In the genomic region with DNA sequence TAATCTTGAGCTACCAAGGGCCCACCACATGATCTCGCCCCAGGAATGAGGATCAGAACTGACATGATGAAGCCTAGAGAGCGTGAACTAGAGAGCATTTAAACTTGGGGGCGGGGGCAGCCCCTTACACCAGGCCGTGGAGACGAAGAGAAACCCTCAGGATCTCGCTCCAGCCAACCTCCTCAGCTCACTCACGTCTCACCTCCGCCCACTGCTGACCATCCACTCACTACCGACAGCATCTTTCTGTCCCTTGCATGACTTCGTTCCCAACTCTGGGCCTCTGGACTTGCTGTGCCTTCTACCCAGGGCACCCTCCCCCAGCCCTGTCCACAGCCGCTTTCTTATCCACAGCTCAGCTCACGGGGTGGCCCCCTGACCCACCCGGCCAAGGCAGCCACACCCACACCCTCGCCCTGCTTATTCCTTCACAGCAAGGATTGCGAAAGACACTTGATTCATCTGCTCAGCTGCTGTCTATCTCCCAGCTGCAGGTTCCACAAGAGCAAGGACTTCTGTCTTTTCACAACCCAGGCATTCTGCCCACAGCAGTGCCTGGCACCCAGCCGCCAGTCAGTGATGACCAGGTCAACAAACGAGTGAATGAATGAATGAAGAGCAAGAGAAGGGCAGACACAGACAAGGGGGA, we compare ENCODE assay signal across 10 cellular contexts. TPM values are rescaled to one million over a fixed set of nuclear protein-coding genes. Genes with fewer than 3 reads are reported as not detected.
A peak's percentile ranks its signal among the peaks of the same experiment; 100 is the strongest.
DNase-seq lines count a peak whose midpoint lies in the region; ATAC-seq and TF ChIP-seq lines count a peak whose summit lies in the region.
"Had no signal": no experiment of that assay in that cellular context is flagged by ENCODE, and none has a peak within 500 bp of the region (broad histone marks: within the 10 kb centered on the region; RNA-seq: fewer than 3 reads in every experiment).

No MANE protein-coding gene starts in this region.

- H3K27ac Mint-ChIP-seq in Caco-2 (ENCODE audit: unreplicated experiment) (peak overlapping the region; percentile 18), GM23338 (no peak overlapping the region; the same call in 1 of the 2 replicates)
- H3K27ac Mint-ChIP-seq in CD4-positive, alpha-beta T cell, result no peak overlapping the region

- no peaks in the 10 kb centered on the region for H3K9me2 ChIP-seq in GM23338 (ENCODE audit: insufficient read depth)

- no peak overlapping the region for H3K4me3 ChIP-seq in Caco-2 (ENCODE audit: low read depth, low read length)
- no peak overlapping the region for H3K4me3 ChIP-seq in GM23338

- H3K27ac ChIP-seq in CD4-positive, alpha-beta T cell (ENCODE audit: low read depth, low read length), result no peak overlapping the region
- no peak overlapping the region for H3K27ac ChIP-seq in GM23338 (ENCODE audit: low read depth)

- peak; percentile 91 for ATAC-seq in omental fat pad (ENCODE audit: low FRiP score)
- ATAC-seq in HG02870 (IDR thresholded peaks at IDR 0.05; ENCODE audit: unreplicated experiment), result no peak
- no peak for ATAC-seq in CD4-positive, alpha-beta T cell (ENCODE audit: poor library complexity)
- ATAC-seq in GM23338, result no peak

- H3K4me1 Mint-ChIP-seq in Caco-2 (ENCODE audit: low read depth, unreplicated experiment) (peaks cover 22% of the 10 kb centered on the region), GM23338 (peaks cover 60% of the 10 kb centered on the region)
- H3K4me1 Mint-ChIP-seq in CD4-positive, alpha-beta T cell (ENCODE audit: low read depth), result peaks cover 33% of the 10 kb centered on the region

- DNase-seq in Caco-2 (peak; percentile 49 to 62), NOMO-1 (lab: John Stamatoyannopoulos, UW; ENCODE audit: unreplicated experiment in 2 of 2) (peak; percentile 53 to 77), fibroblast of peridontal ligament (ENCODE audit: extremely low read depth) (peak; percentile 29), omental fat pad (ENCODE audit: low spot score) (no peak), epidermal melanocyte (ENCODE audit: insufficient read length, low spot score) (no peak), GM23338 (ENCODE audit: low spot score) (no peak)
- no peak for DNase-seq in CD4-positive, alpha-beta T cell
- DNase-seq: NCI-H345 had no signal

- H3K4me3 Mint-ChIP-seq in Caco-2 (ENCODE audit: unreplicated experiment) (peak overlapping the region; percentile 6), GM23338 (no peak overlapping the region)
- H3K4me3 Mint-ChIP-seq in CD4-positive, alpha-beta T cell, result no peak overlapping the region
- H3K4me3 Mint-ChIP-seq: central memory CD8-positive, alpha-beta T cell had no signal

- no peaks in the 10 kb centered on the region; the same call in 1 of the 2 replicates for H3F3A ChIP-seq in GM23338 (replicated peaks; ENCODE audit: low read depth)

- H3K36me3 Mint-ChIP-seq in Caco-2 (ENCODE audit: insufficient read depth, unreplicated experiment) (peaks cover 10% of the 10 kb centered on the region), GM23338 (ENCODE audit: low read depth) (peaks cover 2% of the 10 kb centered on the region; the same call in 1 of the 3 replicates)
- no peaks in the 10 kb centered on the region for H3K36me3 Mint-ChIP-seq in CD4-positive, alpha-beta T cell (ENCODE audit: low read depth)

- H2AFZ ChIP-seq in GM23338, result no peak overlapping the region

- intact Hi-C loops in Caco-2 (cut with micrococcal nuclease; ENCODE audit: unreplicated experiment), result no loop called here
- intact Hi-C loops in CD4-positive, alpha-beta T cell (cut with DNase I, micrococcal nuclease), result no loop called here

- CTCF ChIA-PET in Caco-2 (lab: Charles Lee), result no interaction called here
- CTCF ChIA-PET in CD4-positive, alpha-beta T cell (lab: Charles Lee), result no interaction called here

- POLR2A ChIA-PET in Caco-2 (lab: Charles Lee), result no interaction called here
- POLR2A ChIA-PET in CD4-positive, alpha-beta T cell (lab: Charles Lee), result no interaction called here

- no peaks in the 10 kb centered on the region for H4K20me1 ChIP-seq in GM23338 (replicated peaks; ENCODE audit: insufficient read depth)

- TF ChIP-seq CTCF in Caco-2 (IDR thresholded peaks at IDR 0.05; ENCODE audit: insufficient read depth in 1 of 2, low read depth in 1 of 2, low read length in 1 of 2, severe bottlenecking in 1 of 2, unreplicated experiment in 1 of 2) (no peak), omental fat pad (IDR thresholded peaks at IDR 0.05) (no peak), GM23338 (conservative IDR thresholded peaks at IDR 0.05; ENCODE audit: low read depth in 2 of 2) (no peak)
- no peak for TF ChIP-seq CTCF in CD4-positive, alpha-beta T cell (IDR thresholded peaks at IDR 0.05)

- H3K27me3 ChIP-seq in Caco-2 (replicated peaks; ENCODE audit: control insufficient read depth, insufficient read depth, low read length) (no peaks in the 10 kb centered on the region), GM23338 (ENCODE audit: insufficient read depth) (peaks cover 5% of the 10 kb centered on the region)
- no peaks in the 10 kb centered on the region for H3K27me3 ChIP-seq in CD4-positive, alpha-beta T cell (ENCODE audit: control insufficient read depth, insufficient read depth, low read length)

- H3K36me3 ChIP-seq in Caco-2 (ENCODE audit: control insufficient read depth, insufficient read depth, low read length), result no peaks in the 10 kb centered on the region
- H3K36me3 ChIP-seq in GM23338 (ENCODE audit: insufficient read depth), result no peaks in the 10 kb centered on the region

- H3K4me1 ChIP-seq in Caco-2 (peaks cover 23% of the 10 kb centered on the region), GM23338 (ENCODE audit: insufficient read depth) (peaks cover 45% of the 10 kb centered on the region)

- BruUV-seq in Caco-2 (replicated peaks; lab: Mats Ljungman, UMichigan), result no TSS peak

- H3K9me3 Mint-ChIP-seq in Caco-2 (ENCODE audit: unreplicated experiment), result no peaks in the 10 kb centered on the region
- no peaks in the 10 kb centered on the region for H3K9me3 Mint-ChIP-seq in CD4-positive, alpha-beta T cell
- no peaks in the 10 kb centered on the region for H3K9me3 Mint-ChIP-seq in GM23338
- H3K9me3 Mint-ChIP-seq: central memory CD8-positive, alpha-beta T cell had no signal

- peaks cover 72% of the 10 kb centered on the region for H3K79me2 ChIP-seq in GM23338 (replicated peaks; ENCODE audit: insufficient read depth)

- no peak overlapping the region for H3K4me2 ChIP-seq in GM23338

- no peaks in the 10 kb centered on the region for H3K9me3 ChIP-seq in Caco-2
- no peaks in the 10 kb centered on the region for H3K9me3 ChIP-seq in CD4-positive, alpha-beta T cell (ENCODE audit: control insufficient read depth, low read length)

- H3K27me3 Mint-ChIP-seq in Caco-2 (ENCODE audit: insufficient read depth, unreplicated experiment) (no peaks in the 10 kb centered on the region), GM23338 (ENCODE audit: insufficient read depth, low read depth, poor library complexity) (peaks cover 2% of the 10 kb centered on the region)
- no peaks in the 10 kb centered on the region for H3K27me3 Mint-ChIP-seq in CD4-positive, alpha-beta T cell
- H3K27me3 Mint-ChIP-seq: central memory CD8-positive, alpha-beta T cell had no signal

TF ChIP-seq in GM23338, 12 proteins besides CTCF, POLR2A, EP300 and RAD21 (continues in another document):
- TF ChIP-seq, protein P1, sequence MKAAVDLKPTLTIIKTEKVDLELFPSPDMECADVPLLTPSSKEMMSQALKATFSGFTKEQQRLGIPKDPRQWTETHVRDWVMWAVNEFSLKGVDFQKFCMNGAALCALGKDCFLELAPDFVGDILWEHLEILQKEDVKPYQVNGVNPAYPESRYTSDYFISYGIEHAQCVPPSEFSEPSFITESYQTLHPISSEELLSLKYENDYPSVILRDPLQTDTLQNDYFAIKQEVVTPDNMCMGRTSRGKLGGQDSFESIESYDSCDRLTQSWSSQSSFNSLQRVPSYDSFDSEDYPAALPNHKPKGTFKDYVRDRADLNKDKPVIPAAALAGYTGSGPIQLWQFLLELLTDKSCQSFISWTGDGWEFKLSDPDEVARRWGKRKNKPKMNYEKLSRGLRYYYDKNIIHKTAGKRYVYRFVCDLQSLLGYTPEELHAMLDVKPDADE (IDR thresholded peaks at IDR 0.05), result no peak
- TF ChIP-seq NANOG (IDR thresholded peaks at IDR 0.05; ENCODE audit: borderline replicate concordance), result no peak
- no peak for TF ChIP-seq STAT1 (IDR thresholded peaks at IDR 0.05; ENCODE audit: unreplicated experiment)

RNA-seq across cellular contexts. Expression of a gene that starts 6.4 kb away (rescaled TPM):
- total RNA-seq in Caco-2 (2022) (11.2 and 12.6 TPM in 2 replicates), omental fat pad (10 to 100 TPM; 30.6 to 37.6 (median 33.5) TPM)
- 10 to 100 TPM; 13.4 to 14.1 TPM for total RNA-seq in CD4-positive, alpha-beta T cell
- 23.9 and 35.4 TPM in 2 replicates for total RNA-seq in GM23338 (2014; rRNA removed; shearing (Covaris generic))
- polyA plus RNA-seq in GM23338 (2016; fragmentation: Nextera tagmentation; extraction: Ambion mirVana), result 16.4 and 17.7 TPM in 2 replicates

RNA-seq across cellular contexts. Expression of a gene that starts 39.2 kb away (rescaled TPM):
- total RNA-seq in Caco-2 (2022), result 1,310 and 1,315 TPM in 2 replicates
- 100 to 1,000 TPM; 159 to 468 (median 228) TPM for total RNA-seq in omental fat pad
- 100 to 1,000 TPM; 278 to 302 TPM for total RNA-seq in CD4-positive, alpha-beta T cell
- 855 and 976 TPM in 2 replicates for total RNA-seq in GM23338 (2014; rRNA removed; shearing (Covaris generic))
- 2,114 and 2,289 TPM in 2 replicates for polyA plus RNA-seq in GM23338 (2016; fragmentation: Nextera tagmentation; extraction: Ambion mirVana)

Comparison
In these comparisons a context has a peak if more than half of its experiments do, and no peak if none do; other contexts are left out.
1. DNase-seq: peak in Caco-2 (2 of 2), NOMO-1 (2 of 2) and fibroblast of peridontal ligament (single experiment); none in omental fat pad (single experiment), epidermal melanocyte (single experiment), CD4-positive, alpha-beta T cell (0 of 10) and GM23338 (single experiment).